16 cellular contexts compared by ENCODE assay signal in genomic region chr16:74735554-74735953, GRCh38. TPM values are rescaled to one million over a fixed set of nuclear protein-coding genes. Genes with fewer than 3 reads are reported as not detected.
DNase-seq lines count a peak whose midpoint lies in the region; ATAC-seq, FAIRE-seq and TF ChIP-seq lines count a peak whose summit lies in the region.
"Had no signal": no experiment of that assay in that cellular context is flagged by ENCODE, and none has a peak within 500 bp of the region (broad histone marks: within the 10 kb centered on the region; RNA-seq: fewer than 3 reads in every experiment).

No MANE protein-coding gene starts in this region.

- H3K4me1 ChIP-seq in HepG2 (ENCODE audit: insufficient read depth, low read length), result peaks cover 58% of the 10 kb centered on the region
- no peaks in the 10 kb centered on the region for H3K4me1 ChIP-seq in right lobe of liver
- peaks cover 13 to 36% of the 10 kb centered on the region in 2 donors for H3K4me1 ChIP-seq in neuronal stem cell (ENCODE audit: control insufficient read depth in 2 of 2, insufficient read depth in 1 of 2, low read depth in 1 of 2, low read length in 2 of 2)
- H3K4me1 ChIP-seq in adrenal gland (replicated peaks in 1 of 2), result no peaks in the 10 kb centered on the region
- H3K4me1 ChIP-seq: Caco-2 had no signal

- no peaks in the 10 kb centered on the region for H3K79me2 ChIP-seq in HepG2 (ENCODE audit: insufficient read depth, low read length)

- H3K79me1 ChIP-seq in neuronal stem cell (ENCODE audit: low read depth, low read length), result no peaks in the 10 kb centered on the region

- TF ChIP-seq EP300 in HepG2 (IDR thresholded peaks at IDR 0.05; ENCODE audit: low read depth in 2 of 2, low read length in 2 of 2), result no peak
- no peak for TF ChIP-seq EP300 in HepG2 (CRISPR knock-in tag; IDR thresholded peaks at IDR 0.05; ENCODE audit: borderline replicate concordance)

- in situ Hi-C loops in HepG2 (cut with HindIII; ENCODE audit: extremely low pct_ligation_motif_present, low pct_unique_long_range_greater_than_20kb), result no loop called here

- H3K14ac ChIP-seq in neuronal stem cell (ENCODE audit: low read length), result no peak overlapping the region

- peak overlapping the region; percentile 3 for H2BK120ac ChIP-seq in neuronal stem cell (ENCODE audit: low read depth, low read length)

- H3K9me3 ChIP-seq in HepG2 (ENCODE audit: low read length), result no peaks in the 10 kb centered on the region
- no peaks in the 10 kb centered on the region for H3K9me3 ChIP-seq in right lobe of liver
- H3K9me3 ChIP-seq in neuronal stem cell (replicated peaks in 1 of 2; ENCODE audit: control insufficient read depth in 2 of 2, insufficient read depth in 1 of 2, low read depth in 1 of 2, low read length in 2 of 2), result no peaks in the 10 kb centered on the region
- H3K9me3 ChIP-seq in adrenal gland (replicated peaks in 1 of 3), result no peaks in the 10 kb centered on the region
- H3K9me3 ChIP-seq: BLaER1, Caco-2 had no signal

- H2BK12ac ChIP-seq in neuronal stem cell (ENCODE audit: low read length), result no peak overlapping the region

- H3K4ac ChIP-seq in neuronal stem cell (ENCODE audit: low read length), result no peak overlapping the region

- H3K27ac ChIP-seq in HepG2 (ENCODE audit: extremely low read length, insufficient read depth, low read length) (no peak overlapping the region), right lobe of liver (no peak overlapping the region), dorsolateral prefrontal cortex (peak overlapping the region in 54 of 59 donors; percentile 49 to 100 (median 85)), neuronal stem cell (replicated peaks; ENCODE audit: low read length) (no peak overlapping the region), adrenal gland (no peak overlapping the region)
- H3K27ac ChIP-seq: 22Rv1, BLaER1 had no signal

- TF ChIP-seq CTCF in HepG2 (CRISPR knock-in tag; IDR thresholded peaks at IDR 0.05), result no peak
- TF ChIP-seq CTCF in right lobe of liver (IDR thresholded peaks at IDR 0.05), result no peak
- no peak for TF ChIP-seq CTCF in dorsolateral prefrontal cortex (IDR thresholded peaks at IDR 0.05 in 54 of 56, conservative IDR thresholded peaks at IDR 0.05 in 2 of 56; ENCODE audit: low read depth in 1 of 56, partially characterized antibody in 56 of 56)
- no peak for TF ChIP-seq CTCF in adrenal gland (IDR thresholded peaks at IDR 0.05)

- no peak overlapping the region for H2AK5ac ChIP-seq in neuronal stem cell (ENCODE audit: low read depth, low read length)

- intact Hi-C loops in HepG2 (cut with micrococcal nuclease; ENCODE audit: unreplicated experiment), result no loop called here
- intact Hi-C loops in right lobe of liver (cut with DNase I), result no loop called here
- intact Hi-C loops in dorsolateral prefrontal cortex (cut with DNase I), result no loop called here
- intact Hi-C loops in adrenal gland (cut with DNase I), result no loop called here

- H4K91ac ChIP-seq in neuronal stem cell (ENCODE audit: low read depth, low read length, poor library complexity), result no peak overlapping the region

- CTCF ChIA-PET in HepG2 (lab: Yijun Ruan, JAX; ENCODE audit: low intra/inter-chr PET ratio, low total read pairs), result no interaction called here

- no peaks in the 10 kb centered on the region for H4K20me1 ChIP-seq in HepG2 (ENCODE audit: insufficient read depth, low read length)
- H4K20me1 ChIP-seq: BLaER1 had no signal

- no peak overlapping the region for H3K18ac ChIP-seq in neuronal stem cell (ENCODE audit: low read length)

- H3K4me3 ChIP-seq in HepG2 (replicated peaks in 1 of 3; ENCODE audit: insufficient read depth in 1 of 3, low read depth in 2 of 3, low read length in 3 of 3), result peak overlapping the region in 1 of 3 experiments; percentile 66; a peak in 2 of 6 replicates
- H3K4me3 ChIP-seq in right lobe of liver, result no peak overlapping the region
- no peak overlapping the region for H3K4me3 ChIP-seq in dorsolateral prefrontal cortex
- H3K4me3 ChIP-seq in neuronal stem cell (ENCODE audit: low read length in 2 of 2), result no peak overlapping the region
- no peak overlapping the region for H3K4me3 ChIP-seq in adrenal gland
- H3K4me3 ChIP-seq: BLaER1 had no signal

- H3K36me3 ChIP-seq in HepG2 (replicated peaks in 1 of 2; ENCODE audit: control insufficient read depth in 1 of 2, insufficient read depth in 2 of 2, low read length in 2 of 2), result no peaks in the 10 kb centered on the region
- no peaks in the 10 kb centered on the region for H3K36me3 ChIP-seq in right lobe of liver
- H3K36me3 ChIP-seq in neuronal stem cell (replicated peaks in 1 of 2; ENCODE audit: control insufficient read depth in 2 of 2, insufficient read depth in 2 of 2, low read length in 2 of 2), result no peaks in the 10 kb centered on the region
- no peaks in the 10 kb centered on the region for H3K36me3 ChIP-seq in adrenal gland (replicated peaks in 1 of 2)
- H3K36me3 ChIP-seq: BLaER1 had no signal

- peak overlapping the region; percentile 82 for H3K4me2 ChIP-seq in HepG2 (ENCODE audit: low read depth, low read length)
- H3K4me2 ChIP-seq in neuronal stem cell (ENCODE audit: insufficient read depth, low read length, poor library complexity, severe bottlenecking), result no peak overlapping the region

- TF ChIP-seq RAD21 in HepG2 (CRISPR knock-in tag; IDR thresholded peaks at IDR 0.05), result no peak

- H2AFZ ChIP-seq in HepG2 (ENCODE audit: low read length) (no peak overlapping the region), neuronal stem cell (ENCODE audit: low read length) (no peak overlapping the region)

- no peak overlapping the region for H2BK15ac ChIP-seq in neuronal stem cell (ENCODE audit: low read length)

- TF ChIP-seq POLR2A in HepG2 (IDR thresholded peaks at IDR 0.05; ENCODE audit: insufficient read depth in 1 of 2, low read depth in 2 of 2, low read length in 2 of 2), result no peak
- no peak for TF ChIP-seq POLR2A in right lobe of liver (IDR thresholded peaks at IDR 0.05)
- TF ChIP-seq POLR2A in adrenal gland (IDR thresholded peaks at IDR 0.05), result no peak

- POLR2A ChIA-PET in HepG2 (lab: Yijun Ruan, JAX), result interaction anchor here (1.1 kb wide), 1 partner anchor 39 kb away, joined by 3 read pairs; the partner anchor contains the start of gene FA2H

- no peak overlapping the region for H2BK5ac ChIP-seq in neuronal stem cell (ENCODE audit: low read length)

- H3K27me3 ChIP-seq in HepG2 (ENCODE audit: control insufficient read depth in 1 of 2, insufficient read depth in 2 of 2, low read length in 2 of 2) (peaks cover 14 to 62% of the 10 kb centered on the region in 2 experiments), right lobe of liver (no peaks in the 10 kb centered on the region), dorsolateral prefrontal cortex (peaks cover 0 to 7% (median 0%) of the 10 kb centered on the region in 45 donors), neuronal stem cell (ENCODE audit: control insufficient read depth in 3 of 3, insufficient read depth in 3 of 3, low read depth in 1 of 3, low read length in 3 of 3) (peaks cover 0 to 32% (median 0%) of the 10 kb centered on the region in 3 experiments), adrenal gland (no peaks in the 10 kb centered on the region)
- H3K27me3 ChIP-seq: BLaER1 had no signal

- no peak overlapping the region for H4K8ac ChIP-seq in neuronal stem cell (ENCODE audit: low read depth, low read length)

- FAIRE-seq in HepG2 (lab: Jason Lieb, UNC), result no peak
- FAIRE-seq: GM19239 had no signal

- no peak overlapping the region for H3K9ac ChIP-seq in HepG2 (ENCODE audit: insufficient read depth, low read depth, low read length)
- no peak overlapping the region for H3K9ac ChIP-seq in neuronal stem cell (ENCODE audit: low read depth, low read length, poor library complexity)
- H3K9ac ChIP-seq: BLaER1 had no signal

- BruUV-seq in HepG2 (replicated peaks; lab: Mats Ljungman, UMichigan), result no TSS peak

- DNase-seq in HepG2 (ENCODE audit: low spot score) (no peak), right lobe of liver (no peak), dorsolateral prefrontal cortex (no peak), neuronal stem cell (ENCODE audit: low spot score) (no peak), hippocampal formation (lab: John Stamatoyannopoulos, UW) (no peak), adrenal gland (no peak), HuH-7.5 (ENCODE audit: low spot score) (no peak)
- DNase-seq: AML-193; Caco-2; CD8-positive, alpha-beta memory T cell; DMS53; GF-D8 had no signal

- 32% methylated on average over 3 of the region's 3 CpGs for WGBS in HepG2 (ENCODE audit: low lambda C conversion rate)
- WGBS in right lobe of liver (ENCODE audit: insufficient coverage, low coverage, low lambda C conversion rate, missing lambda C conversion rate), result 89% methylated on average over 3 of the region's 3 CpGs
- WGBS in neuronal stem cell (ENCODE audit: extremely low coverage in 2 of 2, insufficient read length in 2 of 2, insufficient replicate concordance in 1 of 2), 2 donors, result no CpG with 5 or more reads among the region's 3 CpGs
- WGBS in adrenal gland, 4 donors, result 90 to 100% (median 94%) methylated on average over 3 of the region's 3 CpGs

- no peak for ATAC-seq in HepG2
- ATAC-seq in right lobe of liver, result no peak
- ATAC-seq in GM21447 (IDR thresholded peaks at IDR 0.05; ENCODE audit: unreplicated experiment), result no peak

- H3K23ac ChIP-seq in neuronal stem cell (ENCODE audit: low read depth, low read length, poor library complexity), result no peak overlapping the region

RNA-seq across cellular contexts. Expression of gene MLKL, which starts 34.9 kb away (rescaled TPM):
- total RNA-seq in HepG2 (2016; rRNA removed; fragmentation: Illumina TruSeq; extraction: Trizol) (10.7 TPM in 2 replicates), right lobe of liver (10 to 100 TPM in 1 of 6 experiments, 1 to 10 TPM in 5; 2.6 to 13.1 (median 6.1) TPM), dorsolateral prefrontal cortex (10 to 100 TPM in 13 of 120 experiments, 1 to 10 TPM in 107; 1.3 to 18.4 (median 4.9) TPM), adrenal gland (10 to 100 TPM in 6 of 8 donors, 1 to 10 TPM in 2; 6.2 to 18.8 (median 11.0) TPM)
- total RNA-seq in HepG2 (2016; cell fraction: cytosol; rRNA removed; fragmentation: Illumina TruSeq; extraction: Trizol; ENCODE audit: low read depth), result 3.0 TPM in 2 replicates
- 11.8 and 11.9 TPM in 2 replicates for total RNA-seq in HepG2 (2016; cell fraction: insoluble cytoplasmic fraction; rRNA removed; fragmentation: Illumina TruSeq; extraction: Trizol)
- 5.1 and 6.4 TPM in 2 replicates for total RNA-seq in HepG2 (2016; cell fraction: membrane; rRNA removed; fragmentation: Illumina TruSeq; extraction: Trizol)
- 8.9 and 10.4 TPM in 2 replicates for total RNA-seq in HepG2 (2016; cell fraction: nucleus; rRNA removed; fragmentation: Illumina TruSeq; extraction: Trizol)
- polyA plus RNA-seq in HepG2 (2011; rRNA removed) (5.5 and 6.4 TPM in 2 replicates), adrenal gland (10 to 100 TPM in 2 of 3 donors, 1 to 10 TPM in 1; 7.9 to 26.1 (median 15.2) TPM)
- 2.9 and 3.0 TPM in 2 replicates for polyA plus RNA-seq in HepG2 (2011; cell fraction: cytosol; rRNA removed)
- 8.3 and 10.0 TPM in 2 replicates for polyA plus RNA-seq in HepG2 (2011; cell fraction: nucleus; rRNA removed)
- 4.3 and 4.5 TPM in 2 replicates for polyA plus RNA-seq in HepG2 (2012)
- 2.2 and 2.4 TPM in 2 replicates for polyA plus RNA-seq in HepG2 (2016; cell fraction: cytosol; fragmentation: Illumina TruSeq; extraction: Trizol; ENCODE audit: low read depth)
- 9.8 and 12.2 TPM in 2 replicates for polyA plus RNA-seq in HepG2 (2016; cell fraction: insoluble cytoplasmic fraction; fragmentation: Illumina TruSeq; extraction: Trizol; ENCODE audit: low read depth)
- 3.3 and 3.5 TPM in 2 replicates for polyA plus RNA-seq in HepG2 (2016; cell fraction: membrane; fragmentation: Illumina TruSeq; extraction: Trizol; ENCODE audit: low read depth)
- 14.3 and 17.1 TPM in 2 replicates for polyA plus RNA-seq in HepG2 (2016; cell fraction: nucleus; fragmentation: Illumina TruSeq; extraction: Trizol; ENCODE audit: insufficient read depth, low read depth)
- polyA minus RNA-seq in HepG2 (2011; rRNA and poly(A)+ RNA removed; ENCODE audit: low replicate concordance), result 2.2 and 23.2 TPM in 2 replicates
- polyA minus RNA-seq in HepG2 (2011; cell fraction: cytosol; rRNA and poly(A)+ RNA removed), result 1.8 and 2.8 TPM in 2 replicates
- polyA minus RNA-seq in HepG2 (2011; cell fraction: nucleus; rRNA and poly(A)+ RNA removed), result 9.5 and 12.4 TPM in 2 replicates
- polyA plus RNA-seq in neuronal stem cell (2013, experiment 1 of 2), result 0.10 TPM
- 0.01 TPM for polyA plus RNA-seq in neuronal stem cell (2013, experiment 2 of 2)

RNA-seq across cellular contexts. Expression of gene FA2H, which starts 39.1 kb away (rescaled TPM):
- not detected in 2 replicates for total RNA-seq in HepG2 (2016; rRNA removed; fragmentation: Illumina TruSeq; extraction: Trizol)
- total RNA-seq in HepG2 (2016; cell fraction: cytosol; rRNA removed; fragmentation: Illumina TruSeq; extraction: Trizol; ENCODE audit: low read depth), result not detected in 2 replicates
- not detected in 2 replicates for total RNA-seq in HepG2 (2016; cell fraction: insoluble cytoplasmic fraction; rRNA removed; fragmentation: Illumina TruSeq; extraction: Trizol)
- total RNA-seq in HepG2 (2016; cell fraction: membrane; rRNA removed; fragmentation: Illumina TruSeq; extraction: Trizol), result not detected in 2 replicates
- not detected in 2 replicates for total RNA-seq in HepG2 (2016; cell fraction: nucleus; rRNA removed; fragmentation: Illumina TruSeq; extraction: Trizol)
- 0.09 and 0.20 TPM in 2 replicates for polyA plus RNA-seq in HepG2 (2011; rRNA removed)
- 0.03 TPM in 1 of 2 replicates, not detected in the other for polyA plus RNA-seq in HepG2 (2011; cell fraction: cytosol; rRNA removed)
- polyA plus RNA-seq in HepG2 (2011; cell fraction: nucleus; rRNA removed), result 0.05 TPM in 1 of 2 replicates, not detected in the other
- 0.07 TPM in 1 of 2 replicates, not detected in the other for polyA plus RNA-seq in HepG2 (2012)
- polyA plus RNA-seq in HepG2 (2016; cell fraction: cytosol; fragmentation: Illumina TruSeq; extraction: Trizol; ENCODE audit: low read depth), result not detected in 2 replicates
- 0.11 TPM in 1 of 2 replicates, not detected in the other for polyA plus RNA-seq in HepG2 (2016; cell fraction: insoluble cytoplasmic fraction; fragmentation: Illumina TruSeq; extraction: Trizol; ENCODE audit: low read depth)
- not detected in 2 replicates for polyA plus RNA-seq in HepG2 (2016; cell fraction: membrane; fragmentation: Illumina TruSeq; extraction: Trizol; ENCODE audit: low read depth)
- polyA plus RNA-seq in HepG2 (2016; cell fraction: nucleus; fragmentation: Illumina TruSeq; extraction: Trizol; ENCODE audit: insufficient read depth, low read depth), result 0.38 TPM in 1 of 2 replicates, not detected in the other
- polyA minus RNA-seq in HepG2 (2011; rRNA and poly(A)+ RNA removed; ENCODE audit: low replicate concordance), result 42.8 TPM in 1 of 2 replicates, not detected in the other
- 0.35 TPM in 1 of 2 replicates, not detected in the other for polyA minus RNA-seq in HepG2 (2011; cell fraction: cytosol; rRNA and poly(A)+ RNA removed)
- polyA minus RNA-seq in HepG2 (2011; cell fraction: nucleus; rRNA and poly(A)+ RNA removed), result not detected in 2 replicates
- 1 to 10 TPM in 1 of 6 experiments, under 1 TPM in 2, not detected in 3; 0.19 to 1.2 (median 0.22) TPM for total RNA-seq in right lobe of liver
- total RNA-seq in dorsolateral prefrontal cortex, result 100 to 1,000 TPM in 11 of 120 experiments, 10 to 100 TPM in 106, 1 to 10 TPM in 3; 7.4 to 185 (median 44.7) TPM
- 0.06 TPM for polyA plus RNA-seq in neuronal stem cell (2013, experiment 1 of 2)
- polyA plus RNA-seq in neuronal stem cell (2013, experiment 2 of 2), result 0.07 TPM
- 1 to 10 TPM in 1 of 8 donors, under 1 TPM in 4, not detected in 3; 0.18 to 6.1 (median 0.39) TPM for total RNA-seq in adrenal gland
- under 1 TPM in 2 of 3 donors, not detected in 1; 0.17 to 0.33 TPM for polyA plus RNA-seq in adrenal gland
- total RNA-seq: CD8-positive, alpha-beta memory T cell had no signal
- polyA plus RNA-seq: CD8-positive, alpha-beta memory T cell had no signal

Comparison
In these comparisons a context has a peak if more than half of its experiments do, and no peak if none do; other contexts are left out.
1. H3K27ac ChIP-seq: peak in dorsolateral prefrontal cortex (54 of 59); none in HepG2 (single experiment), right lobe of liver (0 of 3), neuronal stem cell (single experiment) and adrenal gland (0 of 5).